Comparison of ENCODE assay signal across 9 cellular contexts in genomic region chr19:1324792-1325567, GRCh38. TPM values are rescaled to one million over a fixed set of nuclear protein-coding genes. Genes with fewer than 3 reads are reported as not detected.
DNase-seq lines count a peak whose midpoint lies in the region; ATAC-seq and TF ChIP-seq lines count a peak whose summit lies in the region.
"Had no signal": no experiment of that assay in that cellular context is flagged by ENCODE, and none has a peak within 500 bp of the region (broad histone marks: within the 10 kb centered on the region; RNA-seq: fewer than 3 reads in every experiment).

No MANE protein-coding gene starts in this region.

- H3K36me3 ChIP-seq in GM23338 (ENCODE audit: insufficient read depth): no peaks in the 10 kb centered on the region
- H3K36me3 ChIP-seq in spleen: no peaks in the 10 kb centered on the region

- H3K4me1 Mint-ChIP-seq in GM23338 (peaks cover 5% of the 10 kb centered on the region), brain (peaks cover 30% of the 10 kb centered on the region)

- H3K27ac Mint-ChIP-seq in GM23338: no peak overlapping the region
- H3K27ac Mint-ChIP-seq in brain: peak overlapping the region in 2 of 5 experiments; percentile 95 to 97

- H3K9me3 Mint-ChIP-seq in GM23338 (no peaks in the 10 kb centered on the region), brain (peaks cover 0 to 5% (median 0%) of the 10 kb centered on the region in 5 experiments)

- WGBS in spleen, 5 donors: 2 to 7% (median 3%) methylated on average over 36 to 66 of the region's 66 CpGs

- H3K4me3 ChIP-seq in GM23338 (peak overlapping the region; percentile 65), iPS-18c (ENCODE audit: insufficient read depth, low read depth, low read length) (peak overlapping the region; percentile 56), spleen (peak overlapping the region in 6 of 8 donors; percentile 2 to 58 (median 18))

- no peak for TF ChIP-seq POLR2A in spleen (IDR thresholded peaks at IDR 0.05)

- H2AFZ ChIP-seq in GM23338: peak overlapping the region; percentile 98

- no peak for TF ChIP-seq CTCF in GM23338 (conservative IDR thresholded peaks at IDR 0.05; ENCODE audit: low read depth in 2 of 2)
- TF ChIP-seq CTCF in brain (conservative IDR thresholded peaks at IDR 0.05): no peak
- TF ChIP-seq CTCF in spleen (IDR thresholded peaks at IDR 0.05 in 8 of 11, conservative IDR thresholded peaks at IDR 0.05 in 3 of 11): no peak

- no peak overlapping the region for H3K27ac ChIP-seq in GM23338 (ENCODE audit: low read depth)
- H3K27ac ChIP-seq in spleen: peak overlapping the region in 4 of 8 donors; percentile 6 to 50 (median 42)

- H3K4me1 ChIP-seq in GM23338 (ENCODE audit: insufficient read depth): no peaks in the 10 kb centered on the region
- H3K4me1 ChIP-seq in spleen: peaks cover 5 to 20% (median 11%) of the 10 kb centered on the region in 6 donors

- H3K9me2 ChIP-seq in GM23338 (ENCODE audit: insufficient read depth): no peaks in the 10 kb centered on the region

- ATAC-seq in GM23338: peak; percentile 79
- no peak for ATAC-seq in GM18909 (IDR thresholded peaks at IDR 0.05; ENCODE audit: poor library complexity, unreplicated experiment)
- no peak for ATAC-seq in GM19397 (IDR thresholded peaks at IDR 0.05; ENCODE audit: unreplicated experiment)

- H3K4me3 Mint-ChIP-seq in GM23338 (peak overlapping the region; percentile 67; the same call in 2 of the 3 replicates), brain (peak overlapping the region in 4 of 5 experiments; percentile 46 to 76 (median 56))

- DNase-seq in GM23338 (ENCODE audit: low spot score) (peak; percentile 79), NCI-H774 (lab: John Stamatoyannopoulos, UW) (peak; percentile 30), spleen (no peak), NAMALWA (ENCODE audit: low spot score) (no peak)

- no peaks in the 10 kb centered on the region; the same call in 1 of the 2 replicates for H3F3A ChIP-seq in GM23338 (replicated peaks; ENCODE audit: low read depth)

- 0 out of 2 replicates have a peak, but pooled peaks cover 10% of the 10 kb centered on the region for H3K27me3 ChIP-seq in GM23338 (ENCODE audit: insufficient read depth)
- H3K27me3 ChIP-seq in spleen (replicated peaks in 1 of 7): peaks cover 3 to 84% (median 33%) of the 10 kb centered on the region in 7 donors

- H3K9me3 ChIP-seq in iPS-18c (ENCODE audit: control insufficient read depth, insufficient read depth, low read length): no peaks in the 10 kb centered on the region
- H3K9me3 ChIP-seq in spleen: no peaks in the 10 kb centered on the region

- no peaks in the 10 kb centered on the region for H3K79me2 ChIP-seq in GM23338 (replicated peaks; ENCODE audit: insufficient read depth)

- intact Hi-C loops in spleen (cut with DNase I; ENCODE audit: low total_unique reads): no loop called here

- no peaks in the 10 kb centered on the region for H4K20me1 ChIP-seq in GM23338 (replicated peaks; ENCODE audit: insufficient read depth)

- H3K36me3 Mint-ChIP-seq in GM23338 (ENCODE audit: low read depth) (no peaks in the 10 kb centered on the region), brain (no peaks in the 10 kb centered on the region)

- peak overlapping the region; percentile 86 for H3K4me2 ChIP-seq in GM23338

- H3K27me3 Mint-ChIP-seq in GM23338 (ENCODE audit: insufficient read depth, low read depth, poor library complexity) (peaks cover 16% of the 10 kb centered on the region), brain (peaks cover 3% of the 10 kb centered on the region)

TF ChIP-seq in GM23338, 12 proteins besides CTCF, POLR2A, EP300 and RAD21 (continues in another document):
- no peak for TF ChIP-seq REST (IDR thresholded peaks at IDR 0.05; ENCODE audit: unreplicated experiment)
- no peak for TF ChIP-seq ETS1 (IDR thresholded peaks at IDR 0.05)
- no peak for TF ChIP-seq POLR2AphosphoS5 (IDR thresholded peaks at IDR 0.05; ENCODE audit: low read depth)
- TF ChIP-seq ZNF331 (CRISPR knock-in tag; IDR thresholded peaks at IDR 0.05; ENCODE audit: low read depth): no peak

RNA-seq across cellular contexts. Expression of gene EFNA2, which starts 39.3 kb away (rescaled TPM):
- total RNA-seq in GM23338 (2014; rRNA removed; shearing (Covaris generic)): 8.2 and 10.3 TPM in 2 replicates
- 2.7 and 4.8 TPM in 2 replicates for polyA plus RNA-seq in GM23338 (2016; fragmentation: Nextera tagmentation; extraction: Ambion mirVana)
- 14.9 TPM for polyA plus RNA-seq in brain (ENCODE audit: insufficient read depth, low read depth, low replicate concordance)
- not detected for total RNA-seq in spleen
- not detected for polyA plus RNA-seq in spleen
- total RNA-seq: T-helper 1 cell treated with Interleukin-12 subunit alpha and Interleukin-12 subunit beta and Interleukin-4 antibody, amounts not matched to agents 30 ng/mL and 1 ng/mL, for 36 hours had no signal

RNA-seq across cellular contexts. Expression of gene FAM174C, which starts 49.6 kb away (rescaled TPM):
- total RNA-seq in GM23338 (2014; rRNA removed; shearing (Covaris generic)): 39.2 and 60.4 TPM in 2 replicates
- polyA plus RNA-seq in GM23338 (2016; fragmentation: Nextera tagmentation; extraction: Ambion mirVana): 62.3 and 68.0 TPM in 2 replicates
- polyA plus RNA-seq in brain (ENCODE audit: insufficient read depth, low read depth, low replicate concordance): 60.8 TPM
- total RNA-seq in spleen: 10 to 100 TPM; 35.8 to 69.6 (median 43.9) TPM
- 100 to 1,000 TPM in 1 of 3 donors, 10 to 100 TPM in 2; 82.9 to 134 (median 88.6) TPM for polyA plus RNA-seq in spleen

RNA-seq across cellular contexts. Expression of gene CIRBP, which starts 55.8 kb away (rescaled TPM):
- 152 and 202 TPM in 2 replicates for total RNA-seq in GM23338 (2014; rRNA removed; shearing (Covaris generic))
- 153 and 160 TPM in 2 replicates for polyA plus RNA-seq in GM23338 (2016; fragmentation: Nextera tagmentation; extraction: Ambion mirVana)
- 617 TPM for polyA plus RNA-seq in brain (ENCODE audit: insufficient read depth, low read depth, low replicate concordance)
- 100 to 1,000 TPM; 333 to 672 (median 514) TPM for total RNA-seq in spleen
- polyA plus RNA-seq in spleen: 100 to 1,000 TPM; 406 to 894 (median 843) TPM

RNA-seq across cellular contexts. Expression of gene NDUFS7, which starts 58.7 kb away (rescaled TPM):
- 128 and 132 TPM in 2 replicates for total RNA-seq in GM23338 (2014; rRNA removed; shearing (Covaris generic))
- 201 and 203 TPM in 2 replicates for polyA plus RNA-seq in GM23338 (2016; fragmentation: Nextera tagmentation; extraction: Ambion mirVana)
- 275 TPM for polyA plus RNA-seq in brain (ENCODE audit: insufficient read depth, low read depth, low replicate concordance)
- total RNA-seq in spleen: 100 to 1,000 TPM in 1 of 7 donors, 10 to 100 TPM in 6; 64.0 to 133 (median 85.2) TPM
- polyA plus RNA-seq in spleen: 100 to 1,000 TPM in 1 of 3 donors, 10 to 100 TPM in 2; 75.5 to 106 (median 78.0) TPM

Comparison
In these comparisons a context has a peak if more than half of its experiments do, and no peak if none do; other contexts are left out.
1. DNase-seq: peak in GM23338 (single experiment) and NCI-H774 (single experiment); none in spleen (single experiment) and NAMALWA (single experiment).
2. Peak in every context shown above with its lines, with median percentiles within 50 percentile points of each other: H3K4me3 ChIP-seq.